ENCODE assay signal across 25 cellular contexts in genomic region chr1:150225546-150225945, GRCh38. TPM values are rescaled to one million over a fixed set of nuclear protein-coding genes. Genes with fewer than 3 reads are reported as not detected.
"Had no signal": no experiment of that assay in that cellular context is flagged by ENCODE, and none has a peak within 500 bp of the region (broad histone marks: within the 10 kb centered on the region; RNA-seq: fewer than 3 reads in every experiment).

No MANE protein-coding gene starts in this region.

- H3K4me1 Mint-ChIP-seq: activated CD4-positive, alpha-beta T cell treated with anti-CD3 and anti-CD28 coated beads for 36 hours; activated naive CD4-positive, alpha-beta T cell treated with anti-CD3 and anti-CD28 coated beads, Interleukin-2, amount 50 U/mL, for 24 hours had no signal

- DNase-seq: activated CD4-positive, alpha-beta memory T cell treated with anti-CD3 and anti-CD28 coated beads, Interleukin-2, amount 10 ng/mL, durations not matched to agents 7 days and 5 days; activated CD4-positive, alpha-beta T cell treated with anti-CD3 and anti-CD28 coated beads for 36 hours; activated CD4-positive, alpha-beta T cell treated with anti-CD3 and anti-CD28 coated beads, Interleukin-2, amount 50 U/mL, for 1 hour; activated CD8-positive, alpha-beta memory T cell treated with anti-CD3 and anti-CD28 coated beads, Interleukin-2, amount 50 U/mL, for 4 hours; activated naive CD8-positive, alpha-beta T cell treated with anti-CD3 and anti-CD28 coated beads, Interleukin-2, amount 50 U/mL, for 24 hours; activated T-cell treated with anti-CD3 and anti-CD28 coated beads, Interleukin-2, amount 50 U/mL, for 1 hour; amniotic stem cell; body of pancreas; central memory CD4-positive, alpha-beta T cell; Kasumi-1; NCI-H1105 treated with DMSO at 0.1 percent for 48 hours; NCI-H1436 treated with DMSO at 0.1 percent for 48 hours; NCI-H187; NCI-H2081; NCI-H446; NCI-H524; Peyer's patch; SHP77; T-cell had no signal

- H3K9me3 Mint-ChIP-seq: activated CD4-positive, alpha-beta memory T cell treated with anti-CD3 and anti-CD28 coated beads, Interleukin-2, amount 10 ng/mL, durations not matched to agents 7 days and 5 days; activated naive CD4-positive, alpha-beta T cell treated with anti-CD3 and anti-CD28 coated beads, Interleukin-2, amount 50 U/mL, for 24 hours; activated naive CD8-positive, alpha-beta T cell treated with anti-CD3 and anti-CD28 coated beads, Interleukin-2, amount 50 U/mL, for 24 hours; T-cell had no signal

- H3K27me3 Mint-ChIP-seq: activated CD4-positive, alpha-beta memory T cell treated with anti-CD3 and anti-CD28 coated beads, Interleukin-2, amount 10 ng/mL, durations not matched to agents 7 days and 5 days; activated CD4-positive, alpha-beta T cell treated with anti-CD3 and anti-CD28 coated beads for 36 hours; activated naive CD4-positive, alpha-beta T cell treated with anti-CD3 and anti-CD28 coated beads, Interleukin-2, amount 50 U/mL, for 24 hours; activated naive CD8-positive, alpha-beta T cell treated with anti-CD3 and anti-CD28 coated beads, Interleukin-2, amount 50 U/mL, for 24 hours; T-cell had no signal

- H3K4me3 Mint-ChIP-seq: activated CD4-positive, alpha-beta memory T cell treated with anti-CD3 and anti-CD28 coated beads, Interleukin-2, amount 10 ng/mL, durations not matched to agents 7 days and 5 days; activated CD4-positive, alpha-beta T cell treated with anti-CD3 and anti-CD28 coated beads for 36 hours; activated naive CD4-positive, alpha-beta T cell treated with anti-CD3 and anti-CD28 coated beads, Interleukin-2, amount 50 U/mL, for 24 hours; activated naive CD8-positive, alpha-beta T cell treated with anti-CD3 and anti-CD28 coated beads, Interleukin-2, amount 50 U/mL, for 24 hours; T-cell had no signal

- ATAC-seq: activated CD4-positive, alpha-beta T cell treated with anti-CD3 and anti-CD28 coated beads for 36 hours; activated naive CD8-positive, alpha-beta T cell treated with anti-CD3 and anti-CD28 coated beads, Interleukin-2, amount 50 U/mL, for 24 hours; body of pancreas; T-cell had no signal

- H3K27ac Mint-ChIP-seq: activated CD4-positive, alpha-beta T cell treated with anti-CD3 and anti-CD28 coated beads for 36 hours; activated naive CD4-positive, alpha-beta T cell treated with anti-CD3 and anti-CD28 coated beads, Interleukin-2, amount 50 U/mL, for 24 hours; activated naive CD8-positive, alpha-beta T cell treated with anti-CD3 and anti-CD28 coated beads, Interleukin-2, amount 50 U/mL, for 24 hours had no signal

RNA-seq across cellular contexts. Expression of gene CA14, which starts 32.0 kb away (rescaled TPM):
- total RNA-seq: activated CD4-positive, alpha-beta memory T cell treated with anti-CD3 and anti-CD28 coated beads, Interleukin-2, amount 10 ng/mL, durations not matched to agents 7 days and 5 days; activated CD4-positive, alpha-beta T cell treated with anti-CD3 and anti-CD28 coated beads for 36 hours; activated CD8-positive, alpha-beta memory T cell treated with anti-CD3 and anti-CD28 coated beads for 36 hours; ascending aorta; body of pancreas; bronchial epithelial cell; Peyer's patch; SJSA1; T-cell; T-helper 2 cell treated with Interferon-gamma antibody and Interleukin-4, amounts not matched to agents 100 ng/mL and 5 ng/mL, for 36 hours had no signal
